Comparison of ENCODE assay signal across 1 cellular context in the genomic region with DNA sequence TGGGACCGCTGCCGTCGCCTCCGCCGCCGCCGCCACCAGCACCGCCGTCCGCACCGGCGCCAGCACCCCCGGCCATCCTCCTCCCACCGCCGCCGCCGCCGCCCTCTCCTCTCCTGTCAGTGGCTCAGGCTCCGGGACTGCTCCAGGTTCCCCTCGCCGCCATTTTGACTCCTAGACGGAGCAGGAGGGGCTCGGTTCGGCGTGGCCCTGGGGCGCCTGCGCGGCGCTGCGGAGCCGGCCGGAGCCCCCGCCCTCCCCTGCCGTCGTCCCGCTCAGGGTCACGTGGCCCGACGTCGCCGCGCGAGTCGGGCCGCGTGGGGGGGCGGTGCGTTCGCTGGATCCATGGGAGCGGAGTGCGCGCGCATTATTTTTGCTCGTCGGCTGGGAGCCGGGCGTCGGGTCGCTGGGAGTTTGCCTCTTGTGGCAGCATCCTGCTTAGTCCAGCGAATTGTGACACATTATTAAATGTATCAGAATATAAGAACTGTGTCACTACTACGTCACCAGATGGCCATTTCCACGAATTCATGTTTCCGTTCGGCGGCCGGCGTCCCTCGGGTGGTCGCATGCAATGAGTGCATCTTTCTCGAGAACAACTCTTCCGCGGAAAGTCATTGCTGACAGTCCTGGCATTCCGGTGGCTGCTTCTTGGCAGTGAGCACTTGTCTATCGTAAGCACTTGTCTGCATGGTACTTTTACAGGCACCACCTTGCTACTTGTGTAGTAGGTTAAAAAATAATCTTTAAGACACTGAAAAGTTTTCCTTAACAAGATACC.
TF ChIP-seq lines count a peak whose summit lies in the region.

A gene with protein sequence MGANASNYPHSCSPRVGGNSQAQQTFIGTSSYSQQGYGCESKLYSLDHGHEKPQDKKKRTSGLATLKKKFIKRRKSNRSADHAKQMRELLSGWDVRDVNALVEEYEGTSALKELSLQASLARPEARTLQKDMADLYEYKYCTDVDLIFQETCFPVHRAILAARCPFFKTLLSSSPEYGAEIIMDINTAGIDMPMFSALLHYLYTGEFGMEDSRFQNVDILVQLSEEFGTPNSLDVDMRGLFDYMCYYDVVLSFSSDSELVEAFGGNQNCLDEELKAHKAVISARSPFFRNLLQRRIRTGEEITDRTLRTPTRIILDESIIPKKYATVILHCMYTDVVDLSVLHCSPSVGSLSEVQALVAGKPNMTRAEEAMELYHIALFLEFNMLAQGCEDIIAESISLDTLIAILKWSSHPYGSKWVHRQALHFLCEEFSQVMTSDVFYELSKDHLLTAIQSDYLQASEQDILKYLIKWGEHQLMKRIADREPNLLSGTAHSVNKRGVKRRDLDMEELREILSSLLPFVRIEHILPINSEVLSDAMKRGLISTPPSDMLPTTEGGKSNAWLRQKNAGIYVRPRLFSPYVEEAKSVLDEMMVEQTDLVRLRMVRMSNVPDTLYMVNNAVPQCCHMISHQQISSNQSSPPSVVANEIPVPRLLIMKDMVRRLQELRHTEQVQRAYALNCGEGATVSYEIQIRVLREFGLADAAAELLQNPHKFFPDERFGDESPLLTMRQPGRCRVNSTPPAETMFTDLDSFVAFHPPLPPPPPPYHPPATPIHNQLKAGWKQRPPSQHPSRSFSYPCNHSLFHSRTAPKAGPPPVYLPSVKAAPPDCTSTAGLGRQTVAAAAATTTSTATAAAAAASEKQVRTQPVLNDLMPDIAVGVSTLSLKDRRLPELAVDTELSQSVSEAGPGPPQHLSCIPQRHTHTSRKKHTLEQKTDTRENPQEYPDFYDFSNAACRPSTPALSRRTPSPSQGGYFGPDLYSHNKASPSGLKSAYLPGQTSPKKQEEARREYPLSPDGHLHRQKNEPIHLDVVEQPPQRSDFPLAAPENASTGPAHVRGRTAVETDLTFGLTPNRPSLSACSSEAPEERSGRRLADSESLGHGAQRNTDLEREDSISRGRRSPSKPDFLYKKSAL (minus strand): TSS at position 184 of the 778 bp plus-strand sequence. CDS start 36,985 bp downstream, outside the sequence.

TF ChIP-seq in HepG2, 621 proteins besides CTCF, POLR2A, EP300 and RAD21 (continued from another document and continues in another):
- no peak for TF ChIP-seq MEF2D (CRISPR knock-in tag; IDR thresholded peaks at IDR 0.05)
- no peak for TF ChIP-seq MTA1 (CRISPR knock-in tag; IDR thresholded peaks at IDR 0.05; ENCODE audit: borderline replicate concordance)
- TF ChIP-seq HNRNPL (IDR thresholded peaks at IDR 0.05; ENCODE audit: low read depth, low read length): no peak
- TF ChIP-seq RBM39 (IDR thresholded peaks at IDR 0.05; ENCODE audit: low read depth, low read length, poor library complexity, severe bottlenecking): peak; percentile 44
- no peak for TF ChIP-seq ZNF18 (CRISPR knock-in tag; IDR thresholded peaks at IDR 0.05; ENCODE audit: insufficient replicate concordance)
- no peak for TF ChIP-seq ATF1 (CRISPR knock-in tag; IDR thresholded peaks at IDR 0.05)
- TF ChIP-seq KLF12 (CRISPR knock-in tag; IDR thresholded peaks at IDR 0.05; ENCODE audit: borderline replicate concordance): peak; percentile 71
- TF ChIP-seq DDIT3 (CRISPR knock-in tag; IDR thresholded peaks at IDR 0.05): no peak
- no peak for TF ChIP-seq CEBPZ (IDR thresholded peaks at IDR 0.05; ENCODE audit: low read length)
- TF ChIP-seq, protein P1, sequence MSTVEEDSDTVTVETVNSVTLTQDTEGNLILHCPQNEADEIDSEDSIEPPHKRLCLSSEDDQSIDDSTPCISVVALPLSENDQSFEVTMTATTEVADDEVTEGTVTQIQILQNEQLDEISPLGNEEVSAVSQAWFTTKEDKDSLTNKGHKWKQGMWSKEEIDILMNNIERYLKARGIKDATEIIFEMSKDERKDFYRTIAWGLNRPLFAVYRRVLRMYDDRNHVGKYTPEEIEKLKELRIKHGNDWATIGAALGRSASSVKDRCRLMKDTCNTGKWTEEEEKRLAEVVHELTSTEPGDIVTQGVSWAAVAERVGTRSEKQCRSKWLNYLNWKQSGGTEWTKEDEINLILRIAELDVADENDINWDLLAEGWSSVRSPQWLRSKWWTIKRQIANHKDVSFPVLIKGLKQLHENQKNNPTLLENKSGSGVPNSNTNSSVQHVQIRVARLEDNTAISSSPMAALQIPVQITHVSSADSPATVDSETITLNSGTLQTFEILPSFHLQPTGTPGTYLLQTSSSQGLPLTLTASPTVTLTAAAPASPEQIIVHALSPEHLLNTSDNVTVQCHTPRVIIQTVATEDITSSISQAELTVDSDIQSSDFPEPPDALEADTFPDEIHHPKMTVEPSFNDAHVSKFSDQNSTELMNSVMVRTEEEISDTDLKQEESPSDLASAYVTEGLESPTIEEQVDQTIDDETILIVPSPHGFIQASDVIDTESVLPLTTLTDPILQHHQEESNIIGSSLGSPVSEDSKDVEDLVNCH (CRISPR knock-in tag; IDR thresholded peaks at IDR 0.05): no peak
- TF ChIP-seq ZNF44 (CRISPR knock-in tag; IDR thresholded peaks at IDR 0.05): no peak
- peak; percentile 83 for TF ChIP-seq HDAC1 (CRISPR knock-in tag; IDR thresholded peaks at IDR 0.05)
- no peak for TF ChIP-seq SNRNP70 (IDR thresholded peaks at IDR 0.05; ENCODE audit: low read depth, low read length)
- TF ChIP-seq, protein P2, sequence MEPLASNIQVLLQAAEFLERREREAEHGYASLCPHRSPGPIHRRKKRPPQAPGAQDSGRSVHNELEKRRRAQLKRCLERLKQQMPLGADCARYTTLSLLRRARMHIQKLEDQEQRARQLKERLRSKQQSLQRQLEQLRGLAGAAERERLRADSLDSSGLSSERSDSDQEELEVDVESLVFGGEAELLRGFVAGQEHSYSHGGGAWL (CRISPR knock-in tag; IDR thresholded peaks at IDR 0.05): 0 out of 2 replicates have a peak, but pooled peaks have one; percentile 36
- no peak for TF ChIP-seq TGIF2 (CRISPR knock-in tag; IDR thresholded peaks at IDR 0.05)
- TF ChIP-seq ZGPAT (CRISPR knock-in tag; IDR thresholded peaks at IDR 0.05): no peak
- TF ChIP-seq, protein P3, sequence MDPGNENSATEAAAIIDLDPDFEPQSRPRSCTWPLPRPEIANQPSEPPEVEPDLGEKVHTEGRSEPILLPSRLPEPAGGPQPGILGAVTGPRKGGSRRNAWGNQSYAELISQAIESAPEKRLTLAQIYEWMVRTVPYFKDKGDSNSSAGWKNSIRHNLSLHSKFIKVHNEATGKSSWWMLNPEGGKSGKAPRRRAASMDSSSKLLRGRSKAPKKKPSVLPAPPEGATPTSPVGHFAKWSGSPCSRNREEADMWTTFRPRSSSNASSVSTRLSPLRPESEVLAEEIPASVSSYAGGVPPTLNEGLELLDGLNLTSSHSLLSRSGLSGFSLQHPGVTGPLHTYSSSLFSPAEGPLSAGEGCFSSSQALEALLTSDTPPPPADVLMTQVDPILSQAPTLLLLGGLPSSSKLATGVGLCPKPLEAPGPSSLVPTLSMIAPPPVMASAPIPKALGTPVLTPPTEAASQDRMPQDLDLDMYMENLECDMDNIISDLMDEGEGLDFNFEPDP (CRISPR knock-in tag; conservative IDR thresholded peaks at IDR 0.05): no peak
- TF ChIP-seq ZFP36L1 (CRISPR knock-in tag; IDR thresholded peaks at IDR 0.05): peak; percentile 78; the same call in 1 of the 2 replicates
- TF ChIP-seq RELA (CRISPR knock-in tag; IDR thresholded peaks at IDR 0.05): no peak
- TF ChIP-seq ISL2 (CRISPR knock-in tag; IDR thresholded peaks at IDR 0.05): 0 out of 2 replicates have a peak, but pooled peaks have one; percentile 23
- no peak for TF ChIP-seq FOXP1 (IDR thresholded peaks at IDR 0.05)
- TF ChIP-seq FOXP1 (CRISPR knock-in tag; IDR thresholded peaks at IDR 0.05): 0 out of 2 replicates have a peak, but pooled peaks have one; percentile 6
- TF ChIP-seq PLRG1 (conservative IDR thresholded peaks at IDR 0.05): no peak
- TF ChIP-seq, protein P4, sequence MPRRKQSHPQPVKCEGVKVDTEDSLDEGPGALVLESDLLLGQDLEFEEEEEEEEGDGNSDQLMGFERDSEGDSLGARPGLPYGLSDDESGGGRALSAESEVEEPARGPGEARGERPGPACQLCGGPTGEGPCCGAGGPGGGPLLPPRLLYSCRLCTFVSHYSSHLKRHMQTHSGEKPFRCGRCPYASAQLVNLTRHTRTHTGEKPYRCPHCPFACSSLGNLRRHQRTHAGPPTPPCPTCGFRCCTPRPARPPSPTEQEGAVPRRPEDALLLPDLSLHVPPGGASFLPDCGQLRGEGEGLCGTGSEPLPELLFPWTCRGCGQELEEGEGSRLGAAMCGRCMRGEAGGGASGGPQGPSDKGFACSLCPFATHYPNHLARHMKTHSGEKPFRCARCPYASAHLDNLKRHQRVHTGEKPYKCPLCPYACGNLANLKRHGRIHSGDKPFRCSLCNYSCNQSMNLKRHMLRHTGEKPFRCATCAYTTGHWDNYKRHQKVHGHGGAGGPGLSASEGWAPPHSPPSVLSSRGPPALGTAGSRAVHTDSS (CRISPR knock-in tag; conservative IDR thresholded peaks at IDR 0.05): no peak
- peak; percentile 57; the same call in 1 of the 2 replicates for TF ChIP-seq REXO4 (CRISPR knock-in tag; IDR thresholded peaks at IDR 0.05; ENCODE audit: borderline replicate concordance)
- no peak for TF ChIP-seq SRSF4 (IDR thresholded peaks at IDR 0.05; ENCODE audit: low read depth, low read length, poor library complexity, severe bottlenecking)
- no peak for TF ChIP-seq NFYB (CRISPR knock-in tag; IDR thresholded peaks at IDR 0.05)
- peak; percentile 75 for TF ChIP-seq ZNF143 (CRISPR knock-in tag; IDR thresholded peaks at IDR 0.05)
- peak; percentile 25; the same call in 1 of the 2 replicates for TF ChIP-seq NR2C2 (CRISPR knock-in tag; IDR thresholded peaks at IDR 0.05; ENCODE audit: borderline replicate concordance)
- peak; percentile 61; the same call in 1 of the 3 replicates for TF ChIP-seq MXI1 (IDR thresholded peaks at IDR 0.05; ENCODE audit: borderline replicate concordance, low read depth, low read length)
- TF ChIP-seq, protein P5, sequence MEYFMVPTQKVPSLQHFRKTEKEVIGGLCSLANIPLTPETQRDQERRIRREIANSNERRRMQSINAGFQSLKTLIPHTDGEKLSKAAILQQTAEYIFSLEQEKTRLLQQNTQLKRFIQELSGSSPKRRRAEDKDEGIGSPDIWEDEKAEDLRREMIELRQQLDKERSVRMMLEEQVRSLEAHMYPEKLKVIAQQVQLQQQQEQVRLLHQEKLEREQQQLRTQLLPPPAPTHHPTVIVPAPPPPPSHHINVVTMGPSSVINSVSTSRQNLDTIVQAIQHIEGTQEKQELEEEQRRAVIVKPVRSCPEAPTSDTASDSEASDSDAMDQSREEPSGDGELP (IDR thresholded peaks at IDR 0.05; ENCODE audit: borderline replicate concordance, low read depth): no peak
- TF ChIP-seq, protein P6, sequence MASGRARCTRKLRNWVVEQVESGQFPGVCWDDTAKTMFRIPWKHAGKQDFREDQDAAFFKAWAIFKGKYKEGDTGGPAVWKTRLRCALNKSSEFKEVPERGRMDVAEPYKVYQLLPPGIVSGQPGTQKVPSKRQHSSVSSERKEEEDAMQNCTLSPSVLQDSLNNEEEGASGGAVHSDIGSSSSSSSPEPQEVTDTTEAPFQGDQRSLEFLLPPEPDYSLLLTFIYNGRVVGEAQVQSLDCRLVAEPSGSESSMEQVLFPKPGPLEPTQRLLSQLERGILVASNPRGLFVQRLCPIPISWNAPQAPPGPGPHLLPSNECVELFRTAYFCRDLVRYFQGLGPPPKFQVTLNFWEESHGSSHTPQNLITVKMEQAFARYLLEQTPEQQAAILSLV (CRISPR knock-in tag; IDR thresholded peaks at IDR 0.05; ENCODE audit: borderline replicate concordance): peak; percentile 41; the same call in 1 of the 2 replicates
- TF ChIP-seq RNF2 (conservative IDR thresholded peaks at IDR 0.05; ENCODE audit: low read depth): peak; percentile 80
- no peak for TF ChIP-seq HMG20A (CRISPR knock-in tag; IDR thresholded peaks at IDR 0.05; ENCODE audit: borderline replicate concordance)
- TF ChIP-seq TBL1XR1 (IDR thresholded peaks at IDR 0.05; ENCODE audit: borderline replicate concordance, low read length, partially characterized antibody): no peak
- TF ChIP-seq CENPX (CRISPR knock-in tag; IDR thresholded peaks at IDR 0.05): no peak
- no peak for TF ChIP-seq ZNF296 (CRISPR knock-in tag; conservative IDR thresholded peaks at IDR 0.05)
- TF ChIP-seq ZNF674 (CRISPR knock-in tag; IDR thresholded peaks at IDR 0.05; ENCODE audit: low read depth): no peak
